In genomic region chr10:123297175-123297574, GRCh38 we compare ENCODE assay signal across 29 cellular contexts.
"Had no signal": no experiment of that assay in that cellular context is flagged by ENCODE, and none has a peak within 500 bp of the region (broad histone marks: within the 10 kb centered on the region; RNA-seq: fewer than 3 reads in every experiment).

No MANE protein-coding gene starts in this region.

- H3K36me3 ChIP-seq: esophagus squamous epithelium, heart right ventricle, neural progenitor cell, stomach, thyroid gland had no signal

- H3K36me3 Mint-ChIP-seq: memory B cell; mesothelial cell of epicardium; naive thymus-derived CD4-positive, alpha-beta T cell; neural progenitor cell had no signal

- H3K4me1 ChIP-seq: esophagus squamous epithelium, parathyroid adenoma, stomach, thyroid gland had no signal

- H3K27ac ChIP-seq: coronary artery, esophagus squamous epithelium, heart right ventricle, neural progenitor cell, parathyroid adenoma, stomach, thyroid gland had no signal

- ATAC-seq: heart right ventricle; left lobe of liver; mucosa of descending colon; naive thymus-derived CD4-positive, alpha-beta T cell; sciatic nerve had no signal

- DNase-seq: dermis blood vessel endothelial cell; effector memory CD4-positive, alpha-beta T cell; erythroblast; esophagus squamous epithelium; glutamatergic neuron; heart right ventricle; hippocampal formation; kidney glomerular epithelial cell; mucosa of descending colon; naive thymus-derived CD4-positive, alpha-beta T cell; stimulated activated CD4-positive, alpha-beta T cell treated with anti-CD3 and anti-CD28 coated beads, Interleukin-12 subunit alpha, Interleukin-12 subunit beta, amount 100 ng/mL, for 4 hours; stimulated activated CD4-positive, alpha-beta T cell treated with anti-CD3 and anti-CD28 coated beads, Interleukin-1b, Interleukin-23, amount 100 ng/mL, for 48 hours; stimulated activated CD4-positive, alpha-beta T cell treated with anti-CD3 and anti-CD28 coated beads, Interleukin-4, amount 100 ng/mL, for 1 hour; stimulated activated CD8-positive, alpha-beta memory T cell treated with anti-CD3 and anti-CD28 coated beads, Interleukin-4, amount 100 ng/mL, for 48 hours; stimulated activated naive CD4-positive, alpha-beta T cell treated with Interleukin-2 at 50 U/mL for 16 hours; stomach; thyroid gland; trophoblast cell had no signal

- H3K9me3 ChIP-seq: esophagus squamous epithelium, heart right ventricle, mucosa of descending colon, stomach, thyroid gland had no signal

- H3K27me3 ChIP-seq: esophagus squamous epithelium, heart right ventricle, neural progenitor cell, stomach, thyroid gland had no signal

- H3K27ac Mint-ChIP-seq: memory B cell; mesothelial cell of epicardium; naive thymus-derived CD4-positive, alpha-beta T cell; nephron; neural progenitor cell; progenitor cell of endocrine pancreas had no signal

- H3K4me3 ChIP-seq: coronary artery, esophagus squamous epithelium, heart right ventricle, lung, mucosa of descending colon, neural progenitor cell, smooth muscle cell, stomach, thyroid gland had no signal

- H3K9me3 Mint-ChIP-seq: memory B cell, mesothelial cell of epicardium, nephron had no signal
